Comparison of ENCODE assay signal across 26 cellular contexts in the genomic region with DNA sequence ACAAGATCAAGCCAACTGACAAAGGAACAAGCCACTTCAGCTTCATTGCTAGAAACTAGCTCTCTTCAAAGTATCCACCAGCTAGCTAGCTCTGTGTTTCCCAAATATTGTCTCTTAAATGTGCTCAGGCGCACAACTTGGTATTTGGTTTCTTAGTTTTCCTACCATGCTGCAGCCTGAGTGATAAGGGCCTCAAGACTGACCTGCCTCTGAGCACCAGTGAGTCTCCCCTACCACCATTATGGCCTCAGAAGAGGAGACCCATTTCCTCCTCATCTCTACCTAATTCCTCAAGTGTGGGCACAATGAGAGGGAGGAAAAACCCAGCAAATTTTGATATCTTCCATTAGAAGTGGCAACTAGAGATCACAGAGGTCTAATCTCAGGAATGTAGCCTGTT.
"Had no signal": no experiment of that assay in that cellular context is flagged by ENCODE, and none has a peak within 500 bp of the region (broad histone marks: within the 10 kb centered on the region; RNA-seq: fewer than 3 reads in every experiment).

No MANE protein-coding gene starts in this region.

- H3K36me3 Mint-ChIP-seq: neural progenitor cell, type B pancreatic cell had no signal

- H3K9ac ChIP-seq: neural progenitor cell had no signal

- H3K4me1 ChIP-seq: left ventricle myocardium inferior, prostate gland, tibial nerve, uterus had no signal

- H3K27me3 Mint-ChIP-seq: naive thymus-derived CD4-positive, alpha-beta T cell; stimulated activated naive CD8-positive, alpha-beta T cell treated with anti-CD3 and anti-CD28 coated beads, Interleukin-15, amount 100 ng/mL, for 72 hours; type B pancreatic cell had no signal

- H3K79me2 ChIP-seq: hepatocyte had no signal

- DNase-seq: islet precursor cell; left ventricle myocardium inferior; midbrain; mucosa of descending colon; naive thymus-derived CD4-positive, alpha-beta T cell; nephron progenitor cell; occipital lobe; retina; right cardiac atrium; stimulated activated CD4-positive, alpha-beta T cell treated with anti-CD3 and anti-CD28 coated beads, Interleukin-12 subunit alpha, Interleukin-12 subunit beta, amount 100 ng/mL, for 4 hours; stimulated activated CD4-positive, alpha-beta T cell treated with anti-CD3 and anti-CD28 coated beads, Interleukin-15, amount 100 ng/mL, for 24 hours; stimulated activated CD4-positive, alpha-beta T cell treated with anti-CD3 and anti-CD28 coated beads, Interleukin-2, amount 100 ng/mL, for 24 hours; stimulated activated CD4-positive, alpha-beta T cell treated with anti-CD3 and anti-CD28 coated beads, Interleukin-4, amount 100 ng/mL, for 1 hour; stimulated activated naive CD4-positive, alpha-beta T cell treated with Interleukin-2 at 50 U/mL for 16 hours; stimulated activated naive CD8-positive, alpha-beta T cell treated with anti-CD3 and anti-CD28 coated beads, Interleukin-15, amount 100 ng/mL, for 72 hours; substantia nigra; uterus had no signal

- H3K4me3 ChIP-seq: hepatocyte, left ventricle myocardium inferior, lung, mucosa of descending colon, neural progenitor cell, prostate gland, skin epidermis, tibial nerve, uterus had no signal

- H3K27ac ChIP-seq: hepatocyte, left ventricle myocardium inferior, neural progenitor cell, neutrophil, prostate gland, skin epidermis, tibial nerve, uterus had no signal

- ATAC-seq: mucosa of descending colon; naive thymus-derived CD4-positive, alpha-beta T cell; right cardiac atrium; sciatic nerve had no signal

- H3K4me2 ChIP-seq: hepatocyte, neural progenitor cell had no signal

- H3K4me3 Mint-ChIP-seq: naive thymus-derived CD4-positive, alpha-beta T cell; nephron progenitor cell; neural progenitor cell; stimulated activated naive CD8-positive, alpha-beta T cell treated with anti-CD3 and anti-CD28 coated beads, Interleukin-15, amount 100 ng/mL, for 72 hours; type B pancreatic cell had no signal

- H3K36me3 ChIP-seq: left ventricle myocardium inferior, neural progenitor cell, neutrophil, prostate gland, tibial nerve, uterus had no signal

- H3K9me3 Mint-ChIP-seq: nephron progenitor cell, neural progenitor cell, type B pancreatic cell had no signal

- H3K9me3 ChIP-seq: left ventricle myocardium inferior, mucosa of descending colon, neutrophil, prostate gland, tibial nerve, uterus had no signal

- H3K27ac Mint-ChIP-seq: nephron progenitor cell; neural progenitor cell; stimulated activated naive CD8-positive, alpha-beta T cell treated with anti-CD3 and anti-CD28 coated beads, Interleukin-15, amount 100 ng/mL, for 72 hours; type B pancreatic cell had no signal

- H3K27me3 ChIP-seq: hepatocyte, neural progenitor cell, neutrophil, tibial nerve, uterus had no signal
